In genomic region chr19:45817010-45817724, GRCh38 we compare ENCODE assay signal across 8 cellular contexts. TPM values are rescaled to one million over a fixed set of nuclear protein-coding genes. Genes with fewer than 3 reads are reported as not detected.
DNase-seq lines count a peak whose midpoint lies in the region; ATAC-seq and TF ChIP-seq lines count a peak whose summit lies in the region.

No MANE protein-coding gene starts in this region.

- no peaks in the 10 kb centered on the region for H3K4me1 ChIP-seq in lung (ENCODE audit: control insufficient read depth in 2 of 2, insufficient read depth in 2 of 2, low read length in 2 of 2)

- H3K27ac ChIP-seq in lung (ENCODE audit: low read depth in 1 of 2, low read length in 1 of 2), result peak overlapping the region in 1 of 2 donors; percentile 33

- H3K27ac Mint-ChIP-seq in activated CD4-positive, alpha-beta memory T cell treated with anti-CD3 and anti-CD28 coated beads for 36 hours, result peak overlapping the region; percentile 13

- peaks cover 5% of the 10 kb centered on the region for H3K36me3 Mint-ChIP-seq in activated CD4-positive, alpha-beta memory T cell treated with anti-CD3 and anti-CD28 coated beads for 36 hours

- POLR2A ChIA-PET in activated CD4-positive, alpha-beta memory T cell treated with anti-CD3 and anti-CD28 coated beads for 36 hours (lab: Charles Lee), result interaction anchor here (0.6 to 0.8 kb wide), 2 partner anchors 11 to 187 kb away, joined by 3 to 5 read pairs; no protein-coding TSS in a partner anchor

- intact Hi-C loops in activated CD4-positive, alpha-beta memory T cell treated with anti-CD3 and anti-CD28 coated beads for 36 hours (cut with micrococcal nuclease), result loop anchor here (1.0 to 5.0 kb wide), 2 partner anchors 45 to 66 kb away; partner anchors contain the start of genes FOXA3 and SYMPK

- ATAC-seq in GM19372 (IDR thresholded peaks at IDR 0.05; ENCODE audit: low read depth, unreplicated experiment) (peak; percentile 94), HG03571 (IDR thresholded peaks at IDR 0.05; ENCODE audit: unreplicated experiment) (peak; percentile 70), lung (ENCODE audit: insufficient read depth, low FRiP score) (peak; percentile 93)

- H3K4me1 Mint-ChIP-seq in activated CD4-positive, alpha-beta memory T cell treated with anti-CD3 and anti-CD28 coated beads for 36 hours (ENCODE audit: low read depth), result no peaks in the 10 kb centered on the region

- H3K9me3 ChIP-seq in lung (ENCODE audit: control insufficient read depth in 2 of 2, insufficient read depth in 1 of 2, low read length in 1 of 2), result no peaks in the 10 kb centered on the region

- H3K9me3 Mint-ChIP-seq in activated CD4-positive, alpha-beta memory T cell treated with anti-CD3 and anti-CD28 coated beads for 36 hours, result no peaks in the 10 kb centered on the region

- CTCF ChIA-PET in activated CD4-positive, alpha-beta memory T cell treated with anti-CD3 and anti-CD28 coated beads for 36 hours (lab: Charles Lee), result interaction anchor here (0.5 to 3.7 kb wide), 48 partner anchors 9 to 377 kb away, joined by 3 to 42 read pairs (median 4); partner anchors contain the start of genes CCDC61, DMPK, DMWD and FOXA3

- H3K4me3 Mint-ChIP-seq in activated CD4-positive, alpha-beta memory T cell treated with anti-CD3 and anti-CD28 coated beads for 36 hours, result peak overlapping the region; percentile 12

- no peaks in the 10 kb centered on the region for H3K27me3 Mint-ChIP-seq in activated CD4-positive, alpha-beta memory T cell treated with anti-CD3 and anti-CD28 coated beads for 36 hours

- no peaks in the 10 kb centered on the region for H3K27me3 ChIP-seq in lung (ENCODE audit: control insufficient read depth, insufficient read depth)

- WGBS in lung, 2 donors, result 21% methylated on average over 24 of the region's 24 CpGs

- H3K36me3 ChIP-seq in lung (ENCODE audit: control insufficient read depth in 2 of 2, insufficient read depth in 2 of 2, low read length in 2 of 2), result peaks cover 10 to 31% of the 10 kb centered on the region in 2 donors

- peak; percentile 97 for TF ChIP-seq CTCF in lung (IDR thresholded peaks at IDR 0.05; ENCODE audit: control extremely low read depth, extremely low read depth)

- DNase-seq in CD1c-positive myeloid dendritic cell (ENCODE audit: extremely low spot score) (peak; percentile 97), NCI-H82 (lab: John Stamatoyannopoulos, UW) (peak; percentile 97), lung (ENCODE audit: low spot score) (peak; percentile 95)
- DNase-seq in activated CD4-positive, alpha-beta memory T cell treated with anti-CD3 and anti-CD28 coated beads for 36 hours, result peak; percentile 97
- DNase-seq in effector CD4-positive, alpha-beta T cell, result peak; percentile 95
- DNase-seq in stimulated activated CD8-positive, alpha-beta memory T cell treated with anti-CD3 and anti-CD28 coated beads, Interleukin-15, amount 100 ng/mL, for 1 hour (ENCODE audit: low read depth), result peak; percentile 95

- no peak overlapping the region for H3K4me3 ChIP-seq in lung

RNA-seq across cellular contexts. Expression of gene RSPH6A, which starts 2.1 kb away (rescaled TPM):
- total RNA-seq in activated CD4-positive, alpha-beta memory T cell treated with anti-CD3 and anti-CD28 coated beads for 36 hours, result under 1 TPM; 0.12 to 0.19 TPM
- total RNA-seq in lung, result under 1 TPM in 1 of 2 donors, not detected in 1; 0.34 TPM
- polyA plus RNA-seq in lung, result under 1 TPM in 1 of 2 donors, not detected in 1; 0.06 TPM

RNA-seq across cellular contexts. Expression of gene DMWD, which starts 24.5 kb away (rescaled TPM):
- 10 to 100 TPM; 43.1 to 45.8 TPM for total RNA-seq in activated CD4-positive, alpha-beta memory T cell treated with anti-CD3 and anti-CD28 coated beads for 36 hours
- total RNA-seq in lung, result 10 to 100 TPM; 25.4 to 58.2 TPM
- polyA plus RNA-seq in lung, result 10 to 100 TPM; 21.2 to 28.3 TPM

RNA-seq across cellular contexts. Expression of gene DMPK, which starts 34.9 kb away (rescaled TPM):
- total RNA-seq in activated CD4-positive, alpha-beta memory T cell treated with anti-CD3 and anti-CD28 coated beads for 36 hours, result 10 to 100 TPM; 10.7 to 11.0 TPM
- total RNA-seq in lung, result 10 to 100 TPM; 32.4 to 70.4 TPM
- polyA plus RNA-seq in lung, result 10 to 100 TPM; 35.0 to 45.7 TPM

RNA-seq across cellular contexts. Expression of gene SYMPK, which starts 45.8 kb away (rescaled TPM):
- total RNA-seq in activated CD4-positive, alpha-beta memory T cell treated with anti-CD3 and anti-CD28 coated beads for 36 hours, result 10 to 100 TPM; 87.8 to 91.6 TPM
- 10 to 100 TPM; 47.5 to 82.1 TPM for total RNA-seq in lung
- 100 to 1,000 TPM in 1 of 2 donors, 10 to 100 TPM in 1; 40.3 to 125 TPM for polyA plus RNA-seq in lung

RNA-seq across cellular contexts. Expression of gene FOXA3, which starts 47.0 kb away (rescaled TPM):
- under 1 TPM; 0.29 to 0.48 TPM for total RNA-seq in activated CD4-positive, alpha-beta memory T cell treated with anti-CD3 and anti-CD28 coated beads for 36 hours
- under 1 TPM; 0.43 to 0.49 TPM for total RNA-seq in lung
- polyA plus RNA-seq in lung, result under 1 TPM; 0.53 to 0.68 TPM
